ENCODE assay signal across 11 cellular contexts in genomic region chr6:141421378-141421777, GRCh38.
A peak's percentile ranks its signal among the peaks of the same experiment; 100 is the strongest.
DNase-seq lines count a peak whose midpoint lies in the region; ATAC-seq, FAIRE-seq and TF ChIP-seq lines count a peak whose summit lies in the region.
"Had no signal": no experiment of that assay in that cellular context is flagged by ENCODE, and none has a peak within 500 bp of the region (broad histone marks: within the 10 kb centered on the region; RNA-seq: fewer than 3 reads in every experiment).

No MANE protein-coding gene starts in this region.

- no peaks in the 10 kb centered on the region for H4K20me1 ChIP-seq in HepG2 (ENCODE audit: insufficient read depth, low read length)

- TF ChIP-seq POLR2A in HepG2 (IDR thresholded peaks at IDR 0.05; ENCODE audit: insufficient read depth in 1 of 2, low read depth in 2 of 2, low read length in 2 of 2), result no peak
- no peak for TF ChIP-seq POLR2A in right lobe of liver (IDR thresholded peaks at IDR 0.05)

- H3K4me1 ChIP-seq in HepG2 (ENCODE audit: insufficient read depth, low read length), result no peaks in the 10 kb centered on the region
- H3K4me1 ChIP-seq in right lobe of liver, result no peaks in the 10 kb centered on the region
- peaks cover 5% of the 10 kb centered on the region for H3K4me1 ChIP-seq in adipocyte (ENCODE audit: control insufficient read depth, insufficient read depth, low read length)

- no peak overlapping the region for H3K4me3 ChIP-seq in HepG2 (replicated peaks in 1 of 3; ENCODE audit: insufficient read depth in 1 of 3, low read depth in 2 of 3, low read length in 3 of 3)
- H3K4me3 ChIP-seq in right lobe of liver, result no peak overlapping the region
- H3K4me3 ChIP-seq in adipocyte (ENCODE audit: low read length), result peak overlapping the region; percentile 5
- H3K4me3 ChIP-seq: coronary artery had no signal

- in situ Hi-C loops in HepG2 (cut with HindIII; ENCODE audit: extremely low pct_ligation_motif_present, low pct_unique_long_range_greater_than_20kb), result no loop called here

- H3K27ac ChIP-seq in HepG2 (ENCODE audit: extremely low read length, insufficient read depth, low read length), result no peak overlapping the region
- no peak overlapping the region for H3K27ac ChIP-seq in right lobe of liver
- H3K27ac ChIP-seq: coronary artery had no signal

- no peak for TF ChIP-seq RAD21 in HepG2 (CRISPR knock-in tag; IDR thresholded peaks at IDR 0.05)

- 3% methylated on average over 4 of the region's 4 CpGs for WGBS in HepG2 (ENCODE audit: low lambda C conversion rate)
- 93% methylated on average over 4 of the region's 4 CpGs for WGBS in right lobe of liver (ENCODE audit: insufficient coverage, low coverage, low lambda C conversion rate, missing lambda C conversion rate)

- no peak for TF ChIP-seq EP300 in HepG2 (IDR thresholded peaks at IDR 0.05; ENCODE audit: low read depth in 2 of 2, low read length in 2 of 2)
- TF ChIP-seq EP300 in HepG2 (CRISPR knock-in tag; IDR thresholded peaks at IDR 0.05; ENCODE audit: borderline replicate concordance), result no peak

- no peaks in the 10 kb centered on the region for H3K79me2 ChIP-seq in HepG2 (ENCODE audit: insufficient read depth, low read length)

- H2AFZ ChIP-seq in HepG2 (ENCODE audit: low read length), result no peak overlapping the region

- CTCF ChIA-PET in HepG2 (lab: Yijun Ruan, JAX; ENCODE audit: low intra/inter-chr PET ratio, low total read pairs), result no interaction called here

- H3K36me3 ChIP-seq in HepG2 (replicated peaks in 1 of 2; ENCODE audit: control insufficient read depth in 1 of 2, insufficient read depth in 2 of 2, low read length in 2 of 2), result no peaks in the 10 kb centered on the region
- no peaks in the 10 kb centered on the region for H3K36me3 ChIP-seq in right lobe of liver
- H3K36me3 ChIP-seq in adipocyte (ENCODE audit: control insufficient read depth, insufficient read depth, low read length, severe bottlenecking), result no peaks in the 10 kb centered on the region

- H3K4me2 ChIP-seq in HepG2 (ENCODE audit: low read depth, low read length), result no peak overlapping the region

- no peaks in the 10 kb centered on the region for H3K9me3 ChIP-seq in HepG2 (ENCODE audit: low read length)
- no peaks in the 10 kb centered on the region for H3K9me3 ChIP-seq in right lobe of liver
- H3K9me3 ChIP-seq in adipocyte (ENCODE audit: control insufficient read depth, low read length), result peaks cover 7% of the 10 kb centered on the region

- DNase-seq in HepG2 (ENCODE audit: low spot score) (no peak), right lobe of liver (no peak), adipocyte (ENCODE audit: low read depth) (peak; percentile 86), Right ventricle myocardium superior (no peak), mesenteric fat pad (ENCODE audit: low spot score) (no peak), DMS79 treated with DMSO at 0.1 percent for 48 hours (lab: John Stamatoyannopoulos, UW) (no peak)
- DNase-seq: activated CD4-positive, CD25-positive, alpha-beta regulatory T cell; natural killer cell had no signal

- FAIRE-seq in HepG2 (lab: Jason Lieb, UNC), result no peak

- TF ChIP-seq CTCF in HepG2 (CRISPR knock-in tag; IDR thresholded peaks at IDR 0.05), result no peak
- TF ChIP-seq CTCF in right lobe of liver (IDR thresholded peaks at IDR 0.05), result no peak

- H3K27me3 ChIP-seq in HepG2 (ENCODE audit: control insufficient read depth in 1 of 2, insufficient read depth in 2 of 2, low read length in 2 of 2) (no peaks in the 10 kb centered on the region), right lobe of liver (no peaks in the 10 kb centered on the region), adipocyte (replicated peaks; ENCODE audit: control insufficient read depth, insufficient read depth, low read length) (no peaks in the 10 kb centered on the region)

- POLR2A ChIA-PET in HepG2 (lab: Yijun Ruan, JAX), result no interaction called here

- ATAC-seq in HepG2 (no peak; the same call in 2 of the 3 replicates), right lobe of liver (no peak), Right ventricle myocardium superior (ENCODE audit: poor library complexity) (peak; percentile 70), HG03196 (IDR thresholded peaks at IDR 0.05; ENCODE audit: unreplicated experiment) (no peak), GM19467 (IDR thresholded peaks at IDR 0.05; ENCODE audit: unreplicated experiment) (no peak)
- ATAC-seq: natural killer cell had no signal

- H3K9ac ChIP-seq in HepG2 (ENCODE audit: insufficient read depth, low read depth, low read length) (no peak overlapping the region), adipocyte (ENCODE audit: low read length) (peak overlapping the region; percentile 37)

- no TSS peak for BruUV-seq in HepG2 (replicated peaks; lab: Mats Ljungman, UMichigan)

- intact Hi-C loops in HepG2 (cut with micrococcal nuclease; ENCODE audit: unreplicated experiment), result no loop called here
- intact Hi-C loops in right lobe of liver (cut with DNase I), result no loop called here
- intact Hi-C loops in Right ventricle myocardium superior (cut with DNase I), result no loop called here

TF ChIP-seq in HepG2, 621 proteins besides CTCF, POLR2A, EP300 and RAD21:
- TF ChIP-seq MNT (IDR thresholded peaks at IDR 0.05), result 0 out of 2 replicates have a peak, but pooled peaks have one; percentile 31
- no peak for TF ChIP-seq ZNF768 (CRISPR knock-in tag; IDR thresholded peaks at IDR 0.05)
TF ChIP-seq in HepG2: peak in this region for 1.
